16 cellular contexts compared by ENCODE assay signal in genomic region chr1:89538361-89538760, GRCh38. TPM values are rescaled to one million over a fixed set of nuclear protein-coding genes. Genes with fewer than 3 reads are reported as not detected.
DNase-seq lines count a peak whose midpoint lies in the region; ATAC-seq lines count a peak whose summit lies in the region.
"Had no signal": no experiment of that assay in that cellular context is flagged by ENCODE, and none has a peak within 500 bp of the region (broad histone marks: within the 10 kb centered on the region; RNA-seq: fewer than 3 reads in every experiment).

No MANE protein-coding gene starts in this region.

- peak; percentile 34 for ATAC-seq in activated T-helper 17 cell treated with anti-CD3 and anti-CD28 coated beads, Interleukin-2, amount 50 U/mL, for 72 hours (replicated peaks)
- ATAC-seq in memory B cell (ENCODE audit: low read depth) (no peak), GM18873 (IDR thresholded peaks at IDR 0.05; ENCODE audit: low FRiP score, unreplicated experiment) (no peak)
- ATAC-seq: mucosa of descending colon, pancreas had no signal

- no peak overlapping the region for H3K4me3 Mint-ChIP-seq in activated CD4-positive, alpha-beta memory T cell treated with anti-CD3 and anti-CD28 coated beads for 36 hours
- H3K4me3 Mint-ChIP-seq in activated CD4-positive, alpha-beta memory T cell treated with anti-CD3 and anti-CD28 coated beads, Interleukin-2, amount 10 ng/mL, durations not matched to agents 7 days and 5 days: no peak overlapping the region
- peak overlapping the region; percentile 56 for H3K4me3 Mint-ChIP-seq in activated T-helper 17 cell treated with anti-CD3 and anti-CD28 coated beads, Interleukin-2, amount 50 U/mL, for 72 hours
- H3K4me3 Mint-ChIP-seq in memory B cell: no peak overlapping the region

- peaks cover 83% of the 10 kb centered on the region for H3K4me1 Mint-ChIP-seq in activated CD4-positive, alpha-beta memory T cell treated with anti-CD3 and anti-CD28 coated beads for 36 hours (ENCODE audit: low read depth)
- H3K4me1 Mint-ChIP-seq in activated CD4-positive, alpha-beta memory T cell treated with anti-CD3 and anti-CD28 coated beads, Interleukin-2, amount 10 ng/mL, durations not matched to agents 7 days and 5 days: peaks cover 48% of the 10 kb centered on the region
- peaks cover 49% of the 10 kb centered on the region for H3K4me1 Mint-ChIP-seq in activated T-helper 17 cell treated with anti-CD3 and anti-CD28 coated beads, Interleukin-2, amount 50 U/mL, for 72 hours
- peaks cover 23% of the 10 kb centered on the region for H3K4me1 Mint-ChIP-seq in memory B cell

- POLR2A ChIA-PET in activated CD4-positive, alpha-beta memory T cell treated with anti-CD3 and anti-CD28 coated beads for 36 hours (lab: Charles Lee): interaction anchor here (2.5 to 3.3 kb wide), 2 partner anchors 66 to 70 kb away, joined by 12 to 18 read pairs; no protein-coding TSS in a partner anchor
- POLR2A ChIA-PET in activated CD4-positive, alpha-beta memory T cell treated with anti-CD3 and anti-CD28 coated beads, Interleukin-2, amount 10 ng/mL, durations not matched to agents 7 days and 5 days (lab: Charles Lee): no interaction called here

- DNase-seq in activated CD4-positive, alpha-beta memory T cell treated with anti-CD3 and anti-CD28 coated beads for 36 hours: peak; percentile 31
- DNase-seq in activated CD4-positive, alpha-beta memory T cell treated with anti-CD3 and anti-CD28 coated beads, Interleukin-2, amount 10 ng/mL, durations not matched to agents 7 days and 5 days: no peak
- DNase-seq in KG1 (lab: John Stamatoyannopoulos, UW) (peak; percentile 61), memory B cell (ENCODE audit: low spot score in 2 of 2) (no peak), amniotic stem cell (lab: John Stamatoyannopoulos, UW) (no peak), kidney tubule cell (ENCODE audit: low spot score) (no peak)
- DNase-seq: ACHN; activated CD4-positive, alpha-beta T cell treated with anti-CD3 and anti-CD28 coated beads for 4 hours; DMS 273 treated with DMSO at 0.1 percent for 48 hours; mucosa of descending colon; NCI-H2029 treated with DMSO at 0.1 percent for 48 hours; NCI-H82; pancreas; stimulated activated CD4-positive, alpha-beta T cell treated with anti-CD3 and anti-CD28 coated beads, Interleukin-15, amount 100 ng/mL, for 24 hours had no signal

- no peaks in the 10 kb centered on the region for H3K27me3 Mint-ChIP-seq in activated CD4-positive, alpha-beta memory T cell treated with anti-CD3 and anti-CD28 coated beads for 36 hours
- H3K27me3 Mint-ChIP-seq in activated CD4-positive, alpha-beta memory T cell treated with anti-CD3 and anti-CD28 coated beads, Interleukin-2, amount 10 ng/mL, durations not matched to agents 7 days and 5 days: no peaks in the 10 kb centered on the region
- no peaks in the 10 kb centered on the region for H3K27me3 Mint-ChIP-seq in activated T-helper 17 cell treated with anti-CD3 and anti-CD28 coated beads, Interleukin-2, amount 50 U/mL, for 72 hours
- no peaks in the 10 kb centered on the region for H3K27me3 Mint-ChIP-seq in memory B cell

- intact Hi-C loops in activated CD4-positive, alpha-beta memory T cell treated with anti-CD3 and anti-CD28 coated beads for 36 hours (cut with micrococcal nuclease): loop anchor here (5.0 kb wide), 1 partner anchor 496 kb away; no protein-coding TSS in a partner anchor

- peaks cover 2% of the 10 kb centered on the region for H3K9me3 Mint-ChIP-seq in activated CD4-positive, alpha-beta memory T cell treated with anti-CD3 and anti-CD28 coated beads for 36 hours
- peaks cover 2% of the 10 kb centered on the region for H3K9me3 Mint-ChIP-seq in activated CD4-positive, alpha-beta memory T cell treated with anti-CD3 and anti-CD28 coated beads, Interleukin-2, amount 10 ng/mL, durations not matched to agents 7 days and 5 days
- H3K9me3 Mint-ChIP-seq in activated T-helper 17 cell treated with anti-CD3 and anti-CD28 coated beads, Interleukin-2, amount 50 U/mL, for 72 hours: no peaks in the 10 kb centered on the region
- no peaks in the 10 kb centered on the region for H3K9me3 Mint-ChIP-seq in memory B cell

- H3K27ac Mint-ChIP-seq in activated CD4-positive, alpha-beta memory T cell treated with anti-CD3 and anti-CD28 coated beads for 36 hours: peak overlapping the region; percentile 92
- no peak overlapping the region for H3K27ac Mint-ChIP-seq in activated CD4-positive, alpha-beta memory T cell treated with anti-CD3 and anti-CD28 coated beads, Interleukin-2, amount 10 ng/mL, durations not matched to agents 7 days and 5 days
- H3K27ac Mint-ChIP-seq in activated T-helper 17 cell treated with anti-CD3 and anti-CD28 coated beads, Interleukin-2, amount 50 U/mL, for 72 hours: peak overlapping the region; percentile 66
- peak overlapping the region; percentile 80 for H3K27ac Mint-ChIP-seq in memory B cell

- peaks cover 55% of the 10 kb centered on the region for H3K36me3 Mint-ChIP-seq in activated CD4-positive, alpha-beta memory T cell treated with anti-CD3 and anti-CD28 coated beads for 36 hours
- peaks cover 43% of the 10 kb centered on the region for H3K36me3 Mint-ChIP-seq in activated CD4-positive, alpha-beta memory T cell treated with anti-CD3 and anti-CD28 coated beads, Interleukin-2, amount 10 ng/mL, durations not matched to agents 7 days and 5 days (ENCODE audit: low read depth)
- peaks cover 82% of the 10 kb centered on the region for H3K36me3 Mint-ChIP-seq in activated T-helper 17 cell treated with anti-CD3 and anti-CD28 coated beads, Interleukin-2, amount 50 U/mL, for 72 hours (ENCODE audit: low read depth)
- H3K36me3 Mint-ChIP-seq in memory B cell: peaks cover 10% of the 10 kb centered on the region

- CTCF ChIA-PET in activated CD4-positive, alpha-beta memory T cell treated with anti-CD3 and anti-CD28 coated beads for 36 hours (lab: Charles Lee): no interaction called here
- CTCF ChIA-PET in activated CD4-positive, alpha-beta memory T cell treated with anti-CD3 and anti-CD28 coated beads, Interleukin-2, amount 10 ng/mL, durations not matched to agents 7 days and 5 days (lab: Charles Lee): no interaction called here

RNA-seq across cellular contexts. Expression of gene LRRC8B, which starts 13.7 kb away (rescaled TPM):
- 10 to 100 TPM; 41.1 to 42.1 TPM for total RNA-seq in activated CD4-positive, alpha-beta memory T cell treated with anti-CD3 and anti-CD28 coated beads for 36 hours
- total RNA-seq in activated CD4-positive, alpha-beta memory T cell treated with anti-CD3 and anti-CD28 coated beads, Interleukin-2, amount 10 ng/mL, durations not matched to agents 7 days and 5 days: 10 to 100 TPM; 21.3 to 21.7 TPM
- total RNA-seq in activated T-helper 17 cell treated with anti-CD3 and anti-CD28 coated beads, Interleukin-2, amount 50 U/mL, for 72 hours: 10 to 100 TPM; 16.3 to 45.8 TPM

Comparison
In these comparisons a context has a peak if more than half of its experiments do, and no peak if none do; other contexts are left out.
1. DNase-seq: peak in activated CD4-positive, alpha-beta memory T cell treated with anti-CD3 and anti-CD28 coated beads for 36 hours (single experiment) and KG1 (single experiment); none in activated CD4-positive, alpha-beta memory T cell treated with anti-CD3 and anti-CD28 coated beads, Interleukin-2, amount 10 ng/mL, durations not matched to agents 7 days and 5 days (single experiment), memory B cell (0 of 2), amniotic stem cell (single experiment) and kidney tubule cell (single experiment).